11 cellular contexts compared by ENCODE assay signal in genomic region chr2:26224095-26224494, GRCh38. TPM values are rescaled to one million over a fixed set of nuclear protein-coding genes. Genes with fewer than 3 reads are reported as not detected.
"Had no signal": no experiment of that assay in that cellular context is flagged by ENCODE, and none has a peak within 500 bp of the region (broad histone marks: within the 10 kb centered on the region; RNA-seq: fewer than 3 reads in every experiment).

No MANE protein-coding gene starts in this region.

- FAIRE-seq: HTR-8/SVneo, K562 had no signal

- H2AFZ ChIP-seq: GM23248 had no signal

- H3K27ac ChIP-seq: GM23248, HL-60 had no signal

- DNase-seq: GM23248, GOT3, H7, HFFc6, KG1 had no signal

- H3K4me1 ChIP-seq: HAP-1 had no signal

- H3K9ac ChIP-seq: GM23248 had no signal

- H3K9me3 ChIP-seq: HAP-1 had no signal

- ATAC-seq: HCT116, K562 had no signal

- H3K4me3 ChIP-seq: GM23248, HAP-1, K562 had no signal

RNA-seq across cellular contexts. Expression of gene GAREM2, which starts 51.2 kb away (rescaled TPM):
- total RNA-seq: H4, HFFc6 had no signal
